Comparison of ENCODE assay signal across 8 cellular contexts in genomic region chr15:84600331-84600686, GRCh38. TPM values are rescaled to one million over a fixed set of nuclear protein-coding genes. Genes with fewer than 3 reads are reported as not detected.
DNase-seq lines count a peak whose midpoint lies in the region; ATAC-seq and TF ChIP-seq lines count a peak whose summit lies in the region.

No MANE protein-coding gene starts in this region.

- H3K4me3 ChIP-seq in GM23248 (peak overlapping the region; percentile 91), MM.1S (ENCODE audit: low read length) (peak overlapping the region; percentile 88), SJSA1 (peak overlapping the region; percentile 90), adipocyte (ENCODE audit: low read length) (peak overlapping the region; percentile 95), left ventricle myocardium inferior (peak overlapping the region; percentile 86), aorta (ENCODE audit: low read length in 2 of 2) (peak overlapping the region; percentile 27 to 91)

- no peaks in the 10 kb centered on the region for H3K36me3 ChIP-seq in GM23248 (ENCODE audit: low read depth)
- H3K36me3 ChIP-seq in MM.1S (replicated peaks; ENCODE audit: insufficient read depth, low read length): no peaks in the 10 kb centered on the region
- peaks cover 17% of the 10 kb centered on the region for H3K36me3 ChIP-seq in SJSA1
- H3K36me3 ChIP-seq in adipocyte (ENCODE audit: control insufficient read depth, insufficient read depth, low read length, severe bottlenecking): peaks cover 6% of the 10 kb centered on the region
- H3K36me3 ChIP-seq in left ventricle myocardium inferior: peaks cover 18% of the 10 kb centered on the region
- H3K36me3 ChIP-seq in aorta (ENCODE audit: control insufficient read depth in 1 of 2, insufficient read depth in 2 of 2, low read length in 1 of 2): no peaks in the 10 kb centered on the region

- H3K9me3 Mint-ChIP-seq in progenitor cell of endocrine pancreas (ENCODE audit: low read depth): no peaks in the 10 kb centered on the region

- peak overlapping the region; percentile 78 for H3K9ac ChIP-seq in GM23248
- H3K9ac ChIP-seq in MM.1S (ENCODE audit: low read length): no peak overlapping the region
- peak overlapping the region; percentile 85 for H3K9ac ChIP-seq in adipocyte (ENCODE audit: low read length)

- peak overlapping the region; percentile 91 for H3K4me2 ChIP-seq in GM23248 (ENCODE audit: unreplicated experiment)
- H3K4me2 ChIP-seq in MM.1S (ENCODE audit: low read depth, low read length): peak overlapping the region; percentile 84

- H3K79me2 ChIP-seq in GM23248 (ENCODE audit: insufficient read depth) (no peaks in the 10 kb centered on the region), MM.1S (ENCODE audit: low read length) (no peaks in the 10 kb centered on the region)

- no peaks in the 10 kb centered on the region for H3K27me3 ChIP-seq in GM23248 (replicated peaks; ENCODE audit: insufficient read depth)
- H3K27me3 ChIP-seq in MM.1S (replicated peaks; ENCODE audit: insufficient read depth, low read length): no peaks in the 10 kb centered on the region
- H3K27me3 ChIP-seq in SJSA1 (replicated peaks): 0 out of 2 replicates have a peak, but pooled peaks cover 4% of the 10 kb centered on the region
- H3K27me3 ChIP-seq in adipocyte (replicated peaks; ENCODE audit: control insufficient read depth, insufficient read depth, low read length): no peaks in the 10 kb centered on the region
- H3K27me3 ChIP-seq in left ventricle myocardium inferior (ENCODE audit: low read depth): no peaks in the 10 kb centered on the region
- no peaks in the 10 kb centered on the region for H3K27me3 ChIP-seq in aorta (ENCODE audit: control insufficient read depth in 1 of 2, insufficient read depth in 2 of 2, low read length in 1 of 2)

- H3K27ac ChIP-seq in GM23248 (peak overlapping the region; percentile 18; the same call in 1 of the 2 replicates), MM.1S (ENCODE audit: low read length) (no peak overlapping the region), SJSA1 (no peak overlapping the region), left ventricle myocardium inferior (replicated peaks) (peak overlapping the region; percentile 77), aorta (ENCODE audit: low read depth in 1 of 2, low read length in 2 of 2) (peak overlapping the region in 1 of 2 donors; percentile 18)

- DNase-seq in COR-L47 (lab: John Stamatoyannopoulos, UW) (peak; percentile 74), GM23248 (peak; percentile 96), MM.1S (peak; percentile 48), SJSA1 (ENCODE audit: low read depth in 1 of 2, low spot score in 2 of 2) (peak; percentile 89 to 90), adipocyte (ENCODE audit: low read depth) (peak; percentile 91), left ventricle myocardium inferior (peak; percentile 88), progenitor cell of endocrine pancreas (ENCODE audit: low spot score, unreplicated experiment) (peak; percentile 26), aorta (peak; percentile 93 to 94)

- H3K4me3 Mint-ChIP-seq in progenitor cell of endocrine pancreas (ENCODE audit: low read depth): peak overlapping the region; percentile 94

- H3K27me3 Mint-ChIP-seq in progenitor cell of endocrine pancreas: no peaks in the 10 kb centered on the region

- in situ Hi-C loops in GM23248 (cut with MboI): no loop called here

- H4K20me1 ChIP-seq in GM23248 (ENCODE audit: insufficient read depth) (no peaks in the 10 kb centered on the region), MM.1S (ENCODE audit: insufficient read depth, low read length) (no peaks in the 10 kb centered on the region)

- H3K4me1 Mint-ChIP-seq in progenitor cell of endocrine pancreas (ENCODE audit: low read depth): peaks cover 18% of the 10 kb centered on the region

- H3K36me3 Mint-ChIP-seq in progenitor cell of endocrine pancreas (ENCODE audit: insufficient read depth): peaks cover 15% of the 10 kb centered on the region

- H3K4me1 ChIP-seq in GM23248 (ENCODE audit: insufficient read depth) (0 out of 2 replicates have a peak, but pooled peaks cover 6% of the 10 kb centered on the region), MM.1S (ENCODE audit: low read length) (peaks cover 20% of the 10 kb centered on the region), SJSA1 (replicated peaks) (0 out of 2 replicates have a peak, but pooled peaks cover 3% of the 10 kb centered on the region), adipocyte (ENCODE audit: control insufficient read depth, insufficient read depth, low read length) (no peaks in the 10 kb centered on the region), left ventricle myocardium inferior (peaks cover 22% of the 10 kb centered on the region), aorta (ENCODE audit: control insufficient read depth in 1 of 2, insufficient read depth in 2 of 2, low read length in 2 of 2) (no peaks in the 10 kb centered on the region)

- 0 to 1% methylated on average over 20 of the region's 20 CpGs for WGBS in GM23248 (ENCODE audit: low coverage in 1 of 2, low lambda C conversion rate in 2 of 2, missing lambda C conversion rate in 2 of 2), 2 experiments
- 0 to 1% methylated on average over 20 of the region's 20 CpGs for WGBS in aorta, 2 donors

- TF ChIP-seq CTCF in MM.1S (IDR thresholded peaks at IDR 0.05; ENCODE audit: low read length): no peak
- TF ChIP-seq CTCF in left ventricle myocardium inferior (IDR thresholded peaks at IDR 0.05; ENCODE audit: borderline replicate concordance): no peak
- TF ChIP-seq CTCF in progenitor cell of endocrine pancreas (IDR thresholded peaks at IDR 0.05; ENCODE audit: unreplicated experiment): no peak

- no peaks in the 10 kb centered on the region for H3K9me3 ChIP-seq in GM23248 (ENCODE audit: low read depth)
- H3K9me3 ChIP-seq in MM.1S (replicated peaks; ENCODE audit: insufficient read depth, low read length): no peaks in the 10 kb centered on the region
- no peaks in the 10 kb centered on the region for H3K9me3 ChIP-seq in SJSA1 (replicated peaks)
- H3K9me3 ChIP-seq in adipocyte (ENCODE audit: control insufficient read depth, low read length): no peaks in the 10 kb centered on the region
- no peaks in the 10 kb centered on the region for H3K9me3 ChIP-seq in left ventricle myocardium inferior (replicated peaks)
- H3K9me3 ChIP-seq in aorta (ENCODE audit: control insufficient read depth, low read length): no peaks in the 10 kb centered on the region

- peak; percentile 88 for ATAC-seq in aorta (ENCODE audit: low FRiP score)

- H3K27ac Mint-ChIP-seq in progenitor cell of endocrine pancreas: peak overlapping the region; percentile 97

- peak overlapping the region; percentile 100 for H2AFZ ChIP-seq in GM23248
- H2AFZ ChIP-seq in MM.1S (ENCODE audit: low read length): peak overlapping the region; percentile 84

- no peaks in the 10 kb centered on the region for H3F3A ChIP-seq in GM23248 (ENCODE audit: insufficient read depth)
- H3F3A ChIP-seq in MM.1S (ENCODE audit: insufficient read depth, low read length): peaks cover 7% of the 10 kb centered on the region; the same call in 1 of the 2 replicates

- H3K9me2 ChIP-seq in GM23248 (ENCODE audit: insufficient read depth) (no peaks in the 10 kb centered on the region), MM.1S (replicated peaks; ENCODE audit: insufficient read depth, low read length) (no peaks in the 10 kb centered on the region)

- intact Hi-C loops in left ventricle myocardium inferior (cut with micrococcal nuclease) (no loop called here), aorta (cut with DNase I) (loop anchor here in 1 of 2 donors (1.0 kb wide), 1 partner anchor 38 kb away; no protein-coding TSS in a partner anchor)

RNA-seq across cellular contexts. Expression of gene ZSCAN2, which starts 0.5 kb away (rescaled TPM):
- total RNA-seq in GM23248 (2014; rRNA removed; shearing (Covaris generic)): 3.4 and 15.0 TPM in 2 replicates
- polyA plus RNA-seq in GM23248 (2016; fragmentation: Nextera tagmentation; extraction: Ambion mirVana) (2.8 and 2.9 TPM in 2 replicates), aorta (1 to 10 TPM; 1.3 to 7.1 TPM)
- total RNA-seq in SJSA1 (2014; rRNA removed; shearing (Covaris generic)): 8.1 and 10.1 TPM in 2 replicates
- total RNA-seq in left ventricle myocardium inferior (7.4 TPM), progenitor cell of endocrine pancreas (44.6 and 46.7 TPM in 2 replicates), aorta (1 to 10 TPM; 4.1 to 6.7 TPM)

RNA-seq across cellular contexts. Expression of gene WDR73, which starts 53.8 kb away (rescaled TPM):
- 26.0 and 31.9 TPM in 2 replicates for total RNA-seq in GM23248 (2014; rRNA removed; shearing (Covaris generic))
- polyA plus RNA-seq in GM23248 (2016; fragmentation: Nextera tagmentation; extraction: Ambion mirVana): 25.2 and 25.6 TPM in 2 replicates
- 16.2 and 22.8 TPM in 2 replicates for total RNA-seq in SJSA1 (2014; rRNA removed; shearing (Covaris generic))
- total RNA-seq in left ventricle myocardium inferior: 14.7 TPM
- total RNA-seq in progenitor cell of endocrine pancreas: 65.7 and 69.8 TPM in 2 replicates
- total RNA-seq in aorta: 10 to 100 TPM; 19.5 to 27.3 TPM
- 10 to 100 TPM in 1 of 2 donors, 1 to 10 TPM in 1; 4.9 to 47.0 TPM for polyA plus RNA-seq in aorta

RNA-seq across cellular contexts. Expression of gene NMB, which starts 57.7 kb away (rescaled TPM):
- total RNA-seq in GM23248 (2014; rRNA removed; shearing (Covaris generic)): 7.7 and 14.0 TPM in 2 replicates
- 8.2 and 11.1 TPM in 2 replicates for polyA plus RNA-seq in GM23248 (2016; fragmentation: Nextera tagmentation; extraction: Ambion mirVana)
- 1.7 TPM in 1 of 2 replicates, not detected in the other for total RNA-seq in SJSA1 (2014; rRNA removed; shearing (Covaris generic))
- 2.0 TPM for total RNA-seq in left ventricle myocardium inferior
- total RNA-seq in progenitor cell of endocrine pancreas: 4.9 and 6.1 TPM in 2 replicates
- total RNA-seq in aorta: 10 to 100 TPM in 1 of 2 donors, 1 to 10 TPM in 1; 5.2 to 12.5 TPM
- 1 to 10 TPM; 3.8 to 4.3 TPM for polyA plus RNA-seq in aorta

Comparison
In these comparisons a context has a peak if more than half of its experiments do, and no peak if none do; other contexts are left out.
1. DNase-seq: peak in every context shown above with its lines; median percentile 96 in GM23248; 94 in aorta; 91 in adipocyte; 90 in SJSA1; 88 in left ventricle myocardium inferior; 74 in COR-L47; 48 in MM.1S; 26 in progenitor cell of endocrine pancreas.
2. H3K27ac ChIP-seq: peak in GM23248 (single experiment) and left ventricle myocardium inferior (single experiment); none in MM.1S (single experiment) and SJSA1 (single experiment).
3. Peak in every context shown above with its lines, with median percentiles within 50 percentile points of each other: H3K4me3 ChIP-seq.